ENCODE assay signal across 9 cellular contexts in the genomic region with DNA sequence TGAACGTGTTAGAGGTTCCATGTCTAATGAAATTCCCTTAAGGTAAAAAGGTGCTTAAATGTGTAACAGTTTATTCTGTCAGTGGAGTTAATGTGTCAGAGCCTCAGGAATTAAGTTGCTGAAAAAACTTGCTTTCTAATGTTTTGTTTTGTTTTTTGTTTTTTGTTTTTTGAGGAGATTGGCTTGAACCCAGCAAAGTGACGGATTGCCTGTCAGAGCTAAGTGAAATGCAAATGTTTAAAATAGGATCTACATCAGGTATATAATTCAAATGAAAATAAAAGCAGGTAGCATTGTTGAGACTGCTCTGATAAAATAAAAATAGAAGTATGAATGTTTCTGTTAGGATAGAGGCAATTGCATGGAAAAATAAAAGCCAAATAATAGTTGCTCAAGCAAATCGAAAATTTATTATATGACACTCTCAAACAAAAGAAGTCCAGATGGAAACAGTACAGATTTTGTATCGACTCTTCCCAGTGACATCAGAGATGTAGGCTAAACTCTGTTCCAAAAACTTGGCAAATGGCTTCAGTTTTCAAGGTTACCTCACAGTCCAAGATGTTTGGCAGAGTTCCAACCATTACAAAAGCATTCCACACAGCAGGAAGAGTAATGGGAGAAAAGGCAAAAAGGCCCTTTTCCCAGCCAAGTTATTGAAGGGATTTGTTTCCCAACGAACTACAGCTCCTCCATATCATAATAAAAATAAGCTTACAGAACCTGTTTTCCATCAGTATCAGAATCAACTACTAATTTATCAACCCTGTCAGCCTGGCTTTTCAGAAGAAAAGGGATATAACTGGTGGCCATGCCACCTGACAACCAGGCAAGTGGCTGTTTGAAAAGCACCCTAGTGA.
DNase-seq lines count a peak whose midpoint lies in the region; ATAC-seq and TF ChIP-seq lines count a peak whose summit lies in the region.
"Had no signal": no experiment of that assay in that cellular context is flagged by ENCODE, and none has a peak within 500 bp of the region (broad histone marks: within the 10 kb centered on the region; RNA-seq: fewer than 3 reads in every experiment).

No MANE protein-coding gene starts in this region.

- no peak for ATAC-seq in GM18519 (IDR thresholded peaks at IDR 0.05; ENCODE audit: low FRiP score, unreplicated experiment)

- H3K27ac Mint-ChIP-seq in nephron = peak overlapping the region; percentile 55 to 86 (median 86)
- H3K27ac Mint-ChIP-seq: dendritic cell treated with granulocyte-macrophage colony-stimulating factor and Interleukin-4, amounts not matched to agents 40 ng/mL and 50 ng/mL, for 4 days had no signal

- DNase-seq in G401 (ENCODE audit: low spot score) (peak; percentile 49), NCI-H2171 treated with DMSO at 0.1 percent for 48 hours (lab: John Stamatoyannopoulos, UW) (peak; percentile 82), dermis blood vessel endothelial cell (peak; percentile 83), GM20000 (ENCODE audit: low spot score) (no peak), SKM-1 treated with dmso at 0.1 percent for 144 hours (lab: John Stamatoyannopoulos, UW; ENCODE audit: unreplicated experiment) (no peak)
- no peak for DNase-seq in stimulated activated CD4-positive, alpha-beta T cell treated with anti-CD3 and anti-CD28 coated beads, Interleukin-4, amount 100 ng/mL, for 24 hours

- H3K9me3 Mint-ChIP-seq in nephron = no peaks in the 10 kb centered on the region
- H3K9me3 Mint-ChIP-seq: dendritic cell treated with granulocyte-macrophage colony-stimulating factor and Interleukin-4, amounts not matched to agents 40 ng/mL and 50 ng/mL, for 4 days had no signal

- TF ChIP-seq CTCF in nephron (IDR thresholded peaks at IDR 0.05; ENCODE audit: unreplicated experiment in 3 of 3) (no peak), GM20000 (IDR thresholded peaks at IDR 0.05; ENCODE audit: extremely low read depth, missing control alignments) (no peak)

- peaks cover 13% of the 10 kb centered on the region for H3K4me1 Mint-ChIP-seq in nephron

- in situ Hi-C loops in G401 (cut with HindIII; ENCODE audit: low sequenced_read_pairs) = no loop called here

- H3K27me3 Mint-ChIP-seq in nephron (ENCODE audit: low read depth) = no peaks in the 10 kb centered on the region
- H3K27me3 Mint-ChIP-seq: dendritic cell treated with granulocyte-macrophage colony-stimulating factor and Interleukin-4, amounts not matched to agents 40 ng/mL and 50 ng/mL, for 4 days had no signal

- H3K36me3 Mint-ChIP-seq in nephron (ENCODE audit: low read depth) = no peaks in the 10 kb centered on the region

- H3K4me3 Mint-ChIP-seq in nephron = no peak overlapping the region
- H3K4me3 Mint-ChIP-seq: dendritic cell treated with granulocyte-macrophage colony-stimulating factor and Interleukin-4, amounts not matched to agents 40 ng/mL and 50 ng/mL, for 4 days had no signal

Comparison
In these comparisons a context has a peak if more than half of its experiments do, and no peak if none do; other contexts are left out.
1. DNase-seq: peak in G401 (single experiment), NCI-H2171 treated with DMSO at 0.1 percent for 48 hours (single experiment) and dermis blood vessel endothelial cell (single experiment); none in GM20000 (single experiment), SKM-1 treated with dmso at 0.1 percent for 144 hours (single experiment) and stimulated activated CD4-positive, alpha-beta T cell treated with anti-CD3 and anti-CD28 coated beads, Interleukin-4, amount 100 ng/mL, for 24 hours (single experiment).